In the genomic region with DNA sequence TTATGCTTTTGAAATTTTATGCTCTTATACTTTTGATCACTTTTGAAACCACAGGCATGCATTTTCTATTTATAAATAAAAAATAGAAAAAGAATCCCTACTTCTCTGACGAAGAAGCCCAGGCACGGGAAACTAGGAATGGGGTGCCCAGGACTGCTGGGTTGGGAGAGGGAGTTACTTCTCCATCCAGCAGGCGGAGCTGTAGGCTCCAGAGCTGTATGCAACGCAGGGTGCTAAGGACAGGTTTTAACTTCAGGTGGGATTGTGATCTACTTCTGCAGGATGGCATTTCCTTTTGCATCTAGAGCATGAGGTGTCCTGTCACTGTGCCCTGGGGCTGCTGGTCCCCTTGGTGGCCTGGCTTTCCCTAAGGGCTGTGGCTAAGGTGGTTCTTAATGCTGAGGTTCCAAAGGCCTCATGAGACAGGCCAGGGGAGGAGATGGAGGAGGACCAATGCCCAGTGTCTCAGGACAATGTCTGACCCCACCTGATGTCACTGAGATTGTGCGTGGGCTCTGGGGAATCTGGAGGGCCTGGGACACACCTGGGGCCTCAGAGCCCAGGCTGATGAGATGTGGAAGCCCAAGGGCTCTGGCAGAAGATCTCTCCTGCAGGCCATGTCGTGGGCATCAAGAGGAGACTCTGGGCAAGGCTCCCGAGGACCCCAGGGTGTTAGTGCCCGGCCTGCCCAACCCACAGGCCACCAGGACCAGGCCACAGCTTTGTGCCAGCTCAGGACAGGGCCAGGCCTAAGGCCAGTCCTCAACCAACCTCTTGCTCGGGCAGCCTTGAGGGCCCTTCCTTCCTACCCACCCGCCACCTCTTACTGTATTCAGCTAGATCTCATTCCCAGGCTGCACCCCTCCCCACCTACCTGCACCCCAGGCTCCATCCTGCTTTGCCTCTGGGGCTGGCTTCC, we compare ENCODE assay signal across 1 cellular context.
TF ChIP-seq lines count a peak whose summit lies in the region.

No MANE protein-coding gene starts in this region.

TF ChIP-seq in HCT116, 20 proteins besides CTCF, POLR2A, EP300 and RAD21:
- TF ChIP-seq, protein P1, sequence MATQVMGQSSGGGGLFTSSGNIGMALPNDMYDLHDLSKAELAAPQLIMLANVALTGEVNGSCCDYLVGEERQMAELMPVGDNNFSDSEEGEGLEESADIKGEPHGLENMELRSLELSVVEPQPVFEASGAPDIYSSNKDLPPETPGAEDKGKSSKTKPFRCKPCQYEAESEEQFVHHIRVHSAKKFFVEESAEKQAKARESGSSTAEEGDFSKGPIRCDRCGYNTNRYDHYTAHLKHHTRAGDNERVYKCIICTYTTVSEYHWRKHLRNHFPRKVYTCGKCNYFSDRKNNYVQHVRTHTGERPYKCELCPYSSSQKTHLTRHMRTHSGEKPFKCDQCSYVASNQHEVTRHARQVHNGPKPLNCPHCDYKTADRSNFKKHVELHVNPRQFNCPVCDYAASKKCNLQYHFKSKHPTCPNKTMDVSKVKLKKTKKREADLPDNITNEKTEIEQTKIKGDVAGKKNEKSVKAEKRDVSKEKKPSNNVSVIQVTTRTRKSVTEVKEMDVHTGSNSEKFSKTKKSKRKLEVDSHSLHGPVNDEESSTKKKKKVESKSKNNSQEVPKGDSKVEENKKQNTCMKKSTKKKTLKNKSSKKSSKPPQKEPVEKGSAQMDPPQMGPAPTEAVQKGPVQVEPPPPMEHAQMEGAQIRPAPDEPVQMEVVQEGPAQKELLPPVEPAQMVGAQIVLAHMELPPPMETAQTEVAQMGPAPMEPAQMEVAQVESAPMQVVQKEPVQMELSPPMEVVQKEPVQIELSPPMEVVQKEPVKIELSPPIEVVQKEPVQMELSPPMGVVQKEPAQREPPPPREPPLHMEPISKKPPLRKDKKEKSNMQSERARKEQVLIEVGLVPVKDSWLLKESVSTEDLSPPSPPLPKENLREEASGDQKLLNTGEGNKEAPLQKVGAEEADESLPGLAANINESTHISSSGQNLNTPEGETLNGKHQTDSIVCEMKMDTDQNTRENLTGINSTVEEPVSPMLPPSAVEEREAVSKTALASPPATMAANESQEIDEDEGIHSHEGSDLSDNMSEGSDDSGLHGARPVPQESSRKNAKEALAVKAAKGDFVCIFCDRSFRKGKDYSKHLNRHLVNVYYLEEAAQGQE (IDR thresholded peaks at IDR 0.05; ENCODE audit: low read depth) = no peak
- TF ChIP-seq, protein P2, sequence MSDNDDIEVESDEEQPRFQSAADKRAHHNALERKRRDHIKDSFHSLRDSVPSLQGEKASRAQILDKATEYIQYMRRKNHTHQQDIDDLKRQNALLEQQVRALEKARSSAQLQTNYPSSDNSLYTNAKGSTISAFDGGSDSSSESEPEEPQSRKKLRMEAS (IDR thresholded peaks at IDR 0.05) = no peak
- TF ChIP-seq SIN3A (IDR thresholded peaks at IDR 0.05; ENCODE audit: low read depth) = no peak
- no peak for TF ChIP-seq CEBPB (IDR thresholded peaks at IDR 0.05; ENCODE audit: low read depth)
- TF ChIP-seq YY1 (IDR thresholded peaks at IDR 0.05; ENCODE audit: extremely low read depth, insufficient replicate concordance, low read depth, low read length) = no peak
- TF ChIP-seq FOSL1 (IDR thresholded peaks at IDR 0.05; ENCODE audit: low read depth) = no peak
- no peak for TF ChIP-seq ELF1 (IDR thresholded peaks at IDR 0.05; ENCODE audit: borderline replicate concordance, low read depth)
- TF ChIP-seq, protein P3, sequence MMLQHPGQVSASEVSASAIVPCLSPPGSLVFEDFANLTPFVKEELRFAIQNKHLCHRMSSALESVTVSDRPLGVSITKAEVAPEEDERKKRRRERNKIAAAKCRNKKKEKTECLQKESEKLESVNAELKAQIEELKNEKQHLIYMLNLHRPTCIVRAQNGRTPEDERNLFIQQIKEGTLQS (IDR thresholded peaks at IDR 0.05) = no peak
- no peak for TF ChIP-seq EZH2phosphoT487 (IDR thresholded peaks at IDR 0.05; ENCODE audit: borderline replicate concordance)
- no peak for TF ChIP-seq SRF (IDR thresholded peaks at IDR 0.05; ENCODE audit: low read depth)
- no peak for TF ChIP-seq CBX3 (IDR thresholded peaks at IDR 0.05; ENCODE audit: low read depth)
- no peak for TF ChIP-seq EZH2 (IDR thresholded peaks at IDR 0.05)
- TF ChIP-seq ZNF274 (IDR thresholded peaks at IDR 0.05; ENCODE audit: low read depth, low read length) = no peak
- no peak for TF ChIP-seq EGR1 (IDR thresholded peaks at IDR 0.05; ENCODE audit: low read depth)
- TF ChIP-seq ZBTB33 (IDR thresholded peaks at IDR 0.05; ENCODE audit: extremely low read depth, insufficient replicate concordance, low read length) = no peak
- TF ChIP-seq POLR2AphosphoS5 (IDR thresholded peaks at IDR 0.05; ENCODE audit: low read depth, low read length) = no peak
- no peak for TF ChIP-seq JUND (IDR thresholded peaks at IDR 0.05)
- TF ChIP-seq SP1 (IDR thresholded peaks at IDR 0.05; ENCODE audit: low read depth) = no peak
- TF ChIP-seq ZFX (IDR thresholded peaks at IDR 0.05) = no peak
